Comparison of ENCODE assay signal across 8 cellular contexts in the genomic region with DNA sequence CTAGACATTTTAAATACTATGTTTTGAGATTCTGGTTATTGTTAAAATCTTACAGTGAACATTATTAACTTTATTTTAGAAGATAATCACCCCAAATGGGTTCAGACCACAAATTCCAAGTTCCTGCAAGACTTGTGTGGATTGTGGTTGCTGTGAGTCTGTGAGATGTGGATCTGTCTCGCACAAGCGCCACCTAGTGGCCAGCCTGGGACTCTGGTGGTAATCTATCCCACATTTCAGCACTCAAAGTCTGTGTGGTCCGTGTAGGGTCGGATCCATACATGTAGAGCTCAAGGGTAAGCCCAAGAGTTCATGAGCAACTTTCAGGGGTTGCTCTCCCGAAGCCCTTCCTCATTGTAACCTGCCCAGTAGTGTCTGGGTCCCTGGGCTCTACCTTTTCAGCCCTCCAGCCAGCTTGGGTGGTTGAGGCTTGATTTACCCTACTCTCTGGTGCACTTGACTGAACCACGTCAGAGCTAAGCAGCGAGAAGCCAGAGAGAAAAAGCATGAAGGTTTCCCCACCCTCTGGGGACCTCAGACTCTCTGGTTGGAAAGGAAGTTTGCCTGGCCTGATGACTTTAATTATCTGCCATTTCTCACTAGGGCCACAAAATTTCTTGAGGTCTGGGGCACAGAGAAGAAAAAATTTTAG.
DNase-seq lines count a peak whose midpoint lies in the region; ATAC-seq, FAIRE-seq and TF ChIP-seq lines count a peak whose summit lies in the region.
"Not testable (repeated sequence)": the region's sequence is repeated elsewhere in the genome, so short reads cannot be mapped to it uniquely, and the experiment has no call there.

No MANE protein-coding gene starts in this region.

- not testable (repeated sequence) for H3K27ac Mint-ChIP-seq in activated T-helper 2 cell treated with anti-CD3 and anti-CD28 coated beads, Interferon-gamma antibody, Interleukin-2, Interleukin-4, amounts not matched to agents 10 μg/mL and 5 μg/mL and 100 μg/mL, durations not matched to agents 14 hours and 24 hours and 36 hours

- TF ChIP-seq CTCF in epithelial cell of proximal tubule (conservative IDR thresholded peaks at IDR 0.05; ENCODE audit: low read depth, low read length): peak; percentile 37

- peaks cover 37% of the 10 kb centered on the region for H3K36me3 Mint-ChIP-seq in activated T-helper 2 cell treated with anti-CD3 and anti-CD28 coated beads, Interferon-gamma antibody, Interleukin-2, Interleukin-4, amounts not matched to agents 10 μg/mL and 5 μg/mL and 100 μg/mL, durations not matched to agents 14 hours and 24 hours and 36 hours (ENCODE audit: low read depth)

- H3K27me3 Mint-ChIP-seq in activated T-helper 2 cell treated with anti-CD3 and anti-CD28 coated beads, Interferon-gamma antibody, Interleukin-2, Interleukin-4, amounts not matched to agents 10 μg/mL and 5 μg/mL and 100 μg/mL, durations not matched to agents 14 hours and 24 hours and 36 hours (ENCODE audit: low read depth): not testable (repeated sequence)

- H3K9me3 Mint-ChIP-seq in activated T-helper 2 cell treated with anti-CD3 and anti-CD28 coated beads, Interferon-gamma antibody, Interleukin-2, Interleukin-4, amounts not matched to agents 10 μg/mL and 5 μg/mL and 100 μg/mL, durations not matched to agents 14 hours and 24 hours and 36 hours: not testable (repeated sequence)

- H3K4me1 Mint-ChIP-seq in activated T-helper 2 cell treated with anti-CD3 and anti-CD28 coated beads, Interferon-gamma antibody, Interleukin-2, Interleukin-4, amounts not matched to agents 10 μg/mL and 5 μg/mL and 100 μg/mL, durations not matched to agents 14 hours and 24 hours and 36 hours (ENCODE audit: low read depth): not testable (repeated sequence)

- peak; percentile 86 for FAIRE-seq in A204.1 (lab: Jason Lieb, UNC)
- FAIRE-seq in TTC549 (lab: Jason Lieb, UNC): peak; percentile 62

- peak; percentile 74 for ATAC-seq in GM18861 (IDR thresholded peaks at IDR 0.05; ENCODE audit: unreplicated experiment)
- ATAC-seq in HG02885 (IDR thresholded peaks at IDR 0.05; ENCODE audit: poor library complexity, unreplicated experiment): peak; percentile 76

- DNase-seq in activated T-helper 2 cell treated with anti-CD3 and anti-CD28 coated beads, Interferon-gamma antibody, Interleukin-2, Interleukin-4, amounts not matched to agents 10 μg/mL and 5 μg/mL and 100 μg/mL, durations not matched to agents 14 hours and 24 hours and 36 hours (ENCODE audit: low spot score): peak; percentile 43
- DNase-seq in epithelial cell of proximal tubule (ENCODE audit: low read depth): not testable (repeated sequence)
- peak; percentile 73 for DNase-seq in mucosa of gallbladder (ENCODE audit: low spot score)
- DNase-seq in stimulated activated CD4-positive, alpha-beta T cell treated with anti-CD3 and anti-CD28 coated beads, Interleukin-2, amount 100 ng/mL, for 48 hours: peak; percentile 41 to 71

- H3K4me3 Mint-ChIP-seq in activated T-helper 2 cell treated with anti-CD3 and anti-CD28 coated beads, Interferon-gamma antibody, Interleukin-2, Interleukin-4, amounts not matched to agents 10 μg/mL and 5 μg/mL and 100 μg/mL, durations not matched to agents 14 hours and 24 hours and 36 hours (ENCODE audit: low read depth): not testable (repeated sequence)

- intact Hi-C loops in activated T-helper 2 cell treated with anti-CD3 and anti-CD28 coated beads, Interferon-gamma antibody, Interleukin-2, Interleukin-4, amounts not matched to agents 10 μg/mL and 5 μg/mL and 100 μg/mL, durations not matched to agents 14 hours and 24 hours and 36 hours (cut with micrococcal nuclease): loop anchor here (10.0 kb wide), 1 partner anchor 90 kb away; no protein-coding TSS in a partner anchor

- not testable (repeated sequence) for H3K4me3 ChIP-seq in epithelial cell of proximal tubule (ENCODE audit: low read depth, low read length)
